ENCODE assay signal across 30 cellular contexts in genomic region chr10:120455004-120455403, GRCh38. TPM values are rescaled to one million over a fixed set of nuclear protein-coding genes. Genes with fewer than 3 reads are reported as not detected.
"Had no signal": no experiment of that assay in that cellular context is flagged by ENCODE, and none has a peak within 500 bp of the region (broad histone marks: within the 10 kb centered on the region; RNA-seq: fewer than 3 reads in every experiment).

No MANE protein-coding gene starts in this region.

- DNase-seq: activated CD4-positive, CD25-positive, alpha-beta regulatory T cell treated with anti-CD3 and anti-CD28 coated beads, Interleukin-2, amount 50 U/mL, for 72 hours; activated CD8-positive, alpha-beta memory T cell treated with anti-CD3 and anti-CD28 coated beads for 24 hours; activated CD8-positive, alpha-beta memory T cell treated with anti-CD3 and anti-CD28 coated beads, Interleukin-2, amount 50 U/mL, for 4 hours; activated naive CD4-positive, alpha-beta T cell; activated T-cell treated with anti-CD3 and anti-CD28 coated beads, Interleukin-2, amount 50 U/mL, for 4 hours; adrenal gland; effector memory CD4-positive, alpha-beta T cell; gastrocnemius medialis; hippocampal formation; left ventricle myocardium superior; nephron progenitor cell; right lobe of liver; small intestine; stimulated activated CD4-positive, alpha-beta T cell treated with anti-CD3 and anti-CD28 coated beads, Interleukin-2, amount 100 ng/mL, for 24 hours; stomach; T-helper 2 cell; WERI-Rb-1 had no signal

- H3K9ac ChIP-seq: parathyroid adenoma had no signal

- H3K27ac Mint-ChIP-seq: activated naive CD8-positive, alpha-beta T cell; activated T-helper 2 cell treated with anti-CD3 and anti-CD28 coated beads, Interferon-gamma antibody, Interleukin-2, Interleukin-4, amounts not matched to agents 10 μg/mL and 5 μg/mL and 100 μg/mL, durations not matched to agents 14 hours and 24 hours and 36 hours; memory B cell; nephron progenitor cell; stimulated activated memory B cell treated with anti-CD40 and anti-IgM and Interleukin-4, amounts not matched to agents 10 μg/mL and 1 μg/mL and 100 μg/mL, for 72 hours had no signal

- H3K79me2 ChIP-seq: parathyroid adenoma had no signal

- H3K36me3 ChIP-seq: adrenal gland, ascending aorta, breast epithelium, gastrocnemius medialis, right lobe of liver, stomach, suprapubic skin, tibial nerve, WERI-Rb-1 had no signal

- H3K27ac ChIP-seq: adrenal gland, ascending aorta, breast epithelium, gastrocnemius medialis, parathyroid adenoma, right lobe of liver, stomach, suprapubic skin, tibial nerve, WERI-Rb-1 had no signal

- H3K4me1 Mint-ChIP-seq: central memory CD8-positive, alpha-beta T cell had no signal

- H3K9me3 ChIP-seq: adrenal gland, ascending aorta, breast epithelium, gastrocnemius medialis, right lobe of liver, stomach, suprapubic skin, tibial nerve had no signal

- H3K9me3 Mint-ChIP-seq: activated T-cell treated with anti-CD3 and anti-CD28 coated beads, Interleukin-2, amount 50 U/mL, for 4 hours; activated T-helper 2 cell treated with anti-CD3 and anti-CD28 coated beads, Interferon-gamma antibody, Interleukin-2, Interleukin-4, amounts not matched to agents 10 μg/mL and 5 μg/mL and 100 μg/mL, durations not matched to agents 14 hours and 24 hours and 36 hours; central memory CD8-positive, alpha-beta T cell; memory B cell; nephron progenitor cell; stimulated activated memory B cell treated with anti-CD40 and anti-IgM and Interleukin-4, amounts not matched to agents 10 μg/mL and 1 μg/mL and 100 μg/mL, for 72 hours had no signal

- H3K36me3 Mint-ChIP-seq: activated naive CD8-positive, alpha-beta T cell; memory B cell; stimulated activated memory B cell treated with anti-CD40 and anti-IgM and Interleukin-4, amounts not matched to agents 10 μg/mL and 1 μg/mL and 100 μg/mL, for 72 hours had no signal

- H3K4me3 Mint-ChIP-seq: activated naive CD8-positive, alpha-beta T cell; activated T-cell treated with anti-CD3 and anti-CD28 coated beads, Interleukin-2, amount 50 U/mL, for 4 hours; central memory CD8-positive, alpha-beta T cell; memory B cell; stimulated activated memory B cell treated with anti-CD40 and anti-IgM and Interleukin-4, amounts not matched to agents 10 μg/mL and 1 μg/mL and 100 μg/mL, for 72 hours had no signal

- H3K4me3 ChIP-seq: adrenal gland, ascending aorta, breast epithelium, gastrocnemius medialis, right lobe of liver, stomach, suprapubic skin, tibial nerve had no signal

- ATAC-seq: activated T-cell treated with anti-CD3 and anti-CD28 coated beads, Interleukin-2, amount 50 U/mL, for 4 hours; gastrocnemius medialis; left ventricle myocardium superior; right lobe of liver; stimulated activated memory B cell treated with anti-CD40 and anti-IgM and Interleukin-4, amounts not matched to agents 10 μg/mL and 1 μg/mL and 100 μg/mL, for 72 hours had no signal

- H3K4me1 ChIP-seq: gastrocnemius medialis, parathyroid adenoma had no signal

RNA-seq across cellular contexts. Expression of gene PLPP4, which starts 2.0 kb away (rescaled TPM):
- total RNA-seq: activated T-cell treated with anti-CD3 and anti-CD28 coated beads, Interleukin-2, amount 50 U/mL, for 4 hours; activated T-helper 2 cell treated with anti-CD3 and anti-CD28 coated beads, Interferon-gamma antibody, Interleukin-2, Interleukin-4, amounts not matched to agents 10 μg/mL and 5 μg/mL and 100 μg/mL, durations not matched to agents 14 hours and 24 hours and 36 hours; adrenal gland; ascending aorta; breast epithelium; dermis microvascular lymphatic vessel endothelial cell; gastrocnemius medialis; left ventricle myocardium superior; mononuclear cell; stomach; tibial nerve had no signal
- polyA plus RNA-seq: esophagus, stomach had no signal
